In the genomic region with DNA sequence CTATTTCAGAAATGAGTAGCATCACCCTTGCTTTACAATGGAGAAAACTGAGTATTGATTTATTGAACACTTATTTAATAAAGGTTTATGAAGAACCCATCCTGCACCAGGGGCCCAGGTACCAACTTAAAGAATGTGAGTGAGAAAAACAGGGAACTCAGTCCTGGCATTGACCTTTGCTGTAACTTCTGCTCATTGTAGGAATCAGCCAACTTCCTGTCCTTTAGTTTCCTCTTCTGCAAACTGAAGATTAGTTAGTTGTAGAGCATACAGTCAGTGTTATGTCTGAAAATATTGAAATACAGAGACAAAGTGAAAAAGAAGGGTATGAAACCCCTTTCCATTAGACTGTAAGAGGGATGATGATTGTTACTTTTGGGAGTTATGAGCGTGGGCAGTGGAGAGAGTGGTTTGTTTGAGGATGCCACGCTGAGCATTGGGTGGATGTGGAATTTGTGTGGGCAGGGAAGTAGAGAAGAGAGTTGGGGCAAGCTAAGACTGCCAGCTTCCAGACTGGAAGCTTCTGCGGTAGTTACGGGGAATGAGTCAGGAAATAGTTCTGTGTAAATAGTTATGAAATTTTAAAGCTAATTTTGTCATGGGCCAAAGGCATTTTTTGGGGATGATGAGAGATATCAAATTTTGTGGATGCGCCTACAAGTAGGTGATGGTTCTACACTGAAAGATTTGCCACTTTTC, we compare ENCODE assay signal across 11 cellular contexts.
DNase-seq lines count a peak whose midpoint lies in the region; ATAC-seq, FAIRE-seq and TF ChIP-seq lines count a peak whose summit lies in the region.
"Had no signal": no experiment of that assay in that cellular context is flagged by ENCODE, and none has a peak within 500 bp of the region (broad histone marks: within the 10 kb centered on the region; RNA-seq: fewer than 3 reads in every experiment).

No MANE protein-coding gene starts in this region.

- TSS peak; percentile 90 for BruUV-seq in endothelial cell of umbilical vein (replicated peaks; lab: Mats Ljungman, UMichigan)

- no peak overlapping the region for H2BK5ac ChIP-seq in trophoblast cell (ENCODE audit: low read depth, low read length, poor library complexity)

- no peaks in the 10 kb centered on the region for H3K36me3 ChIP-seq in endothelial cell of umbilical vein (ENCODE audit: control insufficient read depth in 2 of 2, extremely low read depth in 1 of 2, insufficient read depth in 2 of 2, low read length in 2 of 2)
- no peaks in the 10 kb centered on the region for H3K36me3 ChIP-seq in trophoblast cell (ENCODE audit: control insufficient read depth in 1 of 2, insufficient read depth in 2 of 2, low read length in 2 of 2)

- H3K27ac ChIP-seq in endothelial cell of umbilical vein (ENCODE audit: insufficient read depth, low read depth, low read length): peak overlapping the region; percentile 49
- H3K27ac ChIP-seq in trophoblast cell (ENCODE audit: low read depth, low read length): no peak overlapping the region

- no peak overlapping the region for H4K8ac ChIP-seq in trophoblast cell (ENCODE audit: low read depth, low read length)

- H3K79me1 ChIP-seq in trophoblast cell (ENCODE audit: low read length): no peaks in the 10 kb centered on the region

- H3K14ac ChIP-seq in trophoblast cell (ENCODE audit: low read length): no peak overlapping the region

- H3K9me3 ChIP-seq in endothelial cell of umbilical vein (replicated peaks; ENCODE audit: control insufficient read depth, insufficient read depth, low read length) (no peaks in the 10 kb centered on the region), trophoblast cell (ENCODE audit: insufficient read depth, low read depth, low read length) (no peaks in the 10 kb centered on the region)

- dilution Hi-C loops in endothelial cell of umbilical vein (cut with MboI; ENCODE audit: extremely low pct_ligation_motif_present, low sequenced_read_pairs): no loop called here

- no peak for TF ChIP-seq CTCF in endothelial cell of umbilical vein (IDR thresholded peaks at IDR 0.05; ENCODE audit: extremely low read depth in 1 of 2, insufficient read depth in 1 of 2, low read depth in 1 of 2, low read length in 2 of 2)

- H3K79me2 ChIP-seq in endothelial cell of umbilical vein (ENCODE audit: control insufficient read depth, insufficient read depth, low read length): no peaks in the 10 kb centered on the region
- H3K79me2 ChIP-seq in trophoblast cell (ENCODE audit: control insufficient read depth, insufficient read depth, low read length, poor library complexity): no peaks in the 10 kb centered on the region

- H3K4me3 ChIP-seq in endothelial cell of umbilical vein (replicated peaks in 1 of 3; ENCODE audit: insufficient read depth in 1 of 3, low read depth in 1 of 3, low read length in 3 of 3) (no peak overlapping the region), trophoblast cell (ENCODE audit: low read depth, low read length) (no peak overlapping the region)

- H3K4me1 ChIP-seq in endothelial cell of umbilical vein (ENCODE audit: control insufficient read depth, extremely low read depth, insufficient read depth, low read length) (peaks cover 36% of the 10 kb centered on the region), trophoblast cell (ENCODE audit: control insufficient read depth in 1 of 2, insufficient read depth in 2 of 2, low read length in 2 of 2) (no peaks in the 10 kb centered on the region)

- CTCF ChIA-PET in endothelial cell of umbilical vein (lab: Charles Lee): interaction anchor here (1.0 to 1.4 kb wide), 3 partner anchors 20 to 242 kb away, joined by 3 read pairs; no protein-coding TSS in a partner anchor

- peak overlapping the region; percentile 55 for H3K4me2 ChIP-seq in endothelial cell of umbilical vein (ENCODE audit: insufficient read depth, low read length)
- H3K4me2 ChIP-seq in trophoblast cell (ENCODE audit: low read length): no peak overlapping the region

- H3K9me1 ChIP-seq in endothelial cell of umbilical vein (replicated peaks; ENCODE audit: control insufficient read depth, extremely low read depth, insufficient read depth, low read length): no peaks in the 10 kb centered on the region

- DNase-seq in GM04503 (ENCODE audit: low read depth) (peak; percentile 74), NOMO-1 treated with DMSO at 0.1 percent for 48 hours (lab: John Stamatoyannopoulos, UW; ENCODE audit: unreplicated experiment) (peak; percentile 53), endothelial cell of umbilical vein (ENCODE audit: low read depth, low spot score) (peak; percentile 76), trophoblast cell (peak; percentile 34 to 75), NCI-H69 (lab: John Stamatoyannopoulos, UW) (no peak), 8988T (no peak)
- DNase-seq in stimulated activated CD4-positive, alpha-beta T cell treated with anti-CD3 and anti-CD28 coated beads, Interleukin-15, amount 100 ng/mL, for 24 hours: no peak
- DNase-seq: activated CD4-positive, alpha-beta memory T cell treated with anti-CD3 and anti-CD28 coated beads for 36 hours; SHP77 had no signal

- H2AK5ac ChIP-seq in trophoblast cell (ENCODE audit: low read length): no peak overlapping the region

- no peak overlapping the region for H4K91ac ChIP-seq in trophoblast cell (ENCODE audit: low read depth, low read length)

- H3K9ac ChIP-seq in endothelial cell of umbilical vein (replicated peaks; ENCODE audit: extremely low read depth, insufficient read depth, low read length) (peak overlapping the region; percentile 1), trophoblast cell (ENCODE audit: low read length) (no peak overlapping the region)

- no peaks in the 10 kb centered on the region for H4K20me1 ChIP-seq in endothelial cell of umbilical vein (replicated peaks; ENCODE audit: control insufficient read depth, extremely low read depth, insufficient read depth, low read length)

- no peak overlapping the region for H2BK12ac ChIP-seq in trophoblast cell (ENCODE audit: low read length)

- FAIRE-seq in endothelial cell of umbilical vein (lab: Jason Lieb, UNC): peak; percentile 44
- FAIRE-seq: keratinocyte had no signal

- no peaks in the 10 kb centered on the region for H3K27me3 ChIP-seq in endothelial cell of umbilical vein (ENCODE audit: control insufficient read depth in 2 of 2, insufficient read depth in 2 of 2, low read length in 2 of 2)
- H3K27me3 ChIP-seq in trophoblast cell (ENCODE audit: insufficient read depth, low read length): no peaks in the 10 kb centered on the region

- no peak overlapping the region for H4K12ac ChIP-seq in trophoblast cell (ENCODE audit: low read depth, low read length)

- no peak for TF ChIP-seq POLR2A in endothelial cell of umbilical vein (IDR thresholded peaks at IDR 0.05; ENCODE audit: low read depth, low read length)

- no peak overlapping the region for H3K4ac ChIP-seq in trophoblast cell (ENCODE audit: low read depth, low read length)

- H2AFZ ChIP-seq in endothelial cell of umbilical vein (ENCODE audit: low read depth, low read length): peak overlapping the region; percentile 69
- no peak overlapping the region for H2AFZ ChIP-seq in trophoblast cell (ENCODE audit: insufficient read depth, low read length, poor library complexity)

- intact Hi-C loops in endothelial cell of umbilical vein (cut with micrococcal nuclease): loop anchor here (1.0 kb wide), 1 partner anchor 30 kb away; no protein-coding TSS in a partner anchor

- no CpG with 5 or more reads among the region's 5 CpGs for WGBS in trophoblast cell (ENCODE audit: extremely low coverage, insufficient coverage, insufficient read length)

- ATAC-seq in HG02678 (IDR thresholded peaks at IDR 0.05; ENCODE audit: unreplicated experiment): no peak

- POLR2A ChIA-PET in endothelial cell of umbilical vein (lab: Charles Lee): no interaction called here

- no peak overlapping the region for H3K18ac ChIP-seq in trophoblast cell (ENCODE audit: low read length)

- H2BK120ac ChIP-seq in trophoblast cell (ENCODE audit: insufficient read depth, low read length, poor library complexity): no peak overlapping the region

- no peak overlapping the region for H3K23ac ChIP-seq in trophoblast cell (ENCODE audit: low read length)

TF ChIP-seq in endothelial cell of umbilical vein, 7 proteins besides CTCF, POLR2A, EP300 and RAD21:
- TF ChIP-seq GATA2 (IDR thresholded peaks at IDR 0.05; ENCODE audit: insufficient read depth, insufficient read length, low read depth, low read length) (no peak), FOS (IDR thresholded peaks at IDR 0.05; ENCODE audit: borderline replicate concordance, insufficient read depth, low read length) (peak; percentile 16), MYC (IDR thresholded peaks at IDR 0.05; ENCODE audit: low read depth, low read length) (no peak), JUN (IDR thresholded peaks at IDR 0.05; ENCODE audit: borderline replicate concordance, insufficient read depth, insufficient read length, low read depth) (no peak), POLR2AphosphoS5 (IDR thresholded peaks at IDR 0.05; ENCODE audit: insufficient read depth, low read depth, low read length) (no peak), EZH2 (IDR thresholded peaks at IDR 0.05; ENCODE audit: borderline replicate concordance, low read depth, low read length, severe bottlenecking) (no peak)
- TF ChIP-seq, protein P1, sequence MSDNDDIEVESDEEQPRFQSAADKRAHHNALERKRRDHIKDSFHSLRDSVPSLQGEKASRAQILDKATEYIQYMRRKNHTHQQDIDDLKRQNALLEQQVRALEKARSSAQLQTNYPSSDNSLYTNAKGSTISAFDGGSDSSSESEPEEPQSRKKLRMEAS (IDR thresholded peaks at IDR 0.05; ENCODE audit: insufficient read depth, insufficient read length): no peak
TF ChIP-seq in endothelial cell of umbilical vein: peak in this region for 1.

Comparison
In these comparisons a context has a peak if more than half of its experiments do, and no peak if none do; other contexts are left out.
1. DNase-seq: peak in GM04503 (single experiment), NOMO-1 treated with DMSO at 0.1 percent for 48 hours (single experiment), endothelial cell of umbilical vein (single experiment) and trophoblast cell (2 of 2); none in NCI-H69 (single experiment), 8988T (single experiment) and stimulated activated CD4-positive, alpha-beta T cell treated with anti-CD3 and anti-CD28 coated beads, Interleukin-15, amount 100 ng/mL, for 24 hours (single experiment).